Comparison of ENCODE assay signal across 8 cellular contexts in genomic region chr9:72521011-72521410, GRCh38. TPM values are rescaled to one million over a fixed set of nuclear protein-coding genes. Genes with fewer than 3 reads are reported as not detected.
"Had no signal": no experiment of that assay in that cellular context is flagged by ENCODE, and none has a peak within 500 bp of the region (broad histone marks: within the 10 kb centered on the region; RNA-seq: fewer than 3 reads in every experiment).

No MANE protein-coding gene starts in this region.

RNA-seq across cellular contexts. Expression of gene TMC1, which starts 0.4 kb away (rescaled TPM):
- total RNA-seq: OCI-LY7, Peyer's patch, Right ventricle myocardium inferior, Right ventricle myocardium superior, RPMI7951, SJCRH30, T-cell had no signal
- polyA plus RNA-seq: SK-N-SH had no signal
